In the genomic region with DNA sequence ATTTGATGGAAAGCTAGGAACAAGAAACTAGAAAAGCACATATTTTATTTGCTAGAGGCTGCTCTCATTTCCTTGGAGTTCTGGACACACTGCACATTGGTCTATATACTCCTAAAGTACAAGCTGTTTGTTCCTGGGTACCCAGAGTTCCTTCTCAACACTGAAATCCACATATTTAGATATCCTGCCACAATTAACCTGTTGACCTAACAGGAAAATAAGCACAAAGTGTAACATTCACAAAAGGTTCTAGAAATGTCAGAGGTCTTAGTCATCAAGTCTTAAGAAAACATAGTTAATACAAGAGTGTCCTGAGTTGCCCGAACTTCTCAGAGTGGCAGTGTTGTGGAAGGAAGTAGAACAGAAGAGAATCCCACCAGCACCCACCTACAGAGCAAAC, we compare ENCODE assay signal across 27 cellular contexts.
DNase-seq lines count a peak whose midpoint lies in the region; ATAC-seq, FAIRE-seq and TF ChIP-seq lines count a peak whose summit lies in the region.
"Had no signal": no experiment of that assay in that cellular context is flagged by ENCODE, and none has a peak within 500 bp of the region (broad histone marks: within the 10 kb centered on the region; RNA-seq: fewer than 3 reads in every experiment).

No MANE protein-coding gene starts in this region.

- no peak for TF ChIP-seq POLR2A in HepG2 (IDR thresholded peaks at IDR 0.05; ENCODE audit: insufficient read depth in 1 of 2, low read depth in 2 of 2, low read length in 2 of 2)

- in situ Hi-C loops in HepG2 (cut with HindIII; ENCODE audit: extremely low pct_ligation_motif_present, low pct_unique_long_range_greater_than_20kb): no loop called here

- POLR2A ChIA-PET in HepG2 (lab: Yijun Ruan, JAX): no interaction called here

- TF ChIP-seq RAD21 in liver (IDR thresholded peaks at IDR 0.05) (no peak), HepG2 (CRISPR knock-in tag; IDR thresholded peaks at IDR 0.05) (no peak)

- no peak for ATAC-seq in HepG2
- ATAC-seq in activated T-helper 17 cell treated with anti-CD3 and anti-CD28 coated beads, Interleukin-2, amount 50 U/mL, for 72 hours (replicated peaks): no peak
- peak; percentile 36 to 77 for ATAC-seq in right cardiac atrium
- ATAC-seq in upper lobe of right lung: no peak
- no peak for ATAC-seq in left lobe of liver
- ATAC-seq: activated CD4-positive, CD25-positive, alpha-beta regulatory T cell treated with anti-CD3 and anti-CD28 coated beads, Interleukin-2, amount 50 U/mL, for 24 hours; K562 had no signal

- no peak for DNase-seq in HepG2 (ENCODE audit: low spot score)
- no peak for DNase-seq in right cardiac atrium
- no peak for DNase-seq in upper lobe of right lung
- DNase-seq in left lobe of liver (ENCODE audit: low spot score): no peak
- DNase-seq in cerebellar nuclear complex (lab: John Stamatoyannopoulos, UW): no peak
- DNase-seq in DMS53 treated with DMSO at 0.1 percent for 48 hours (lab: John Stamatoyannopoulos, UW; ENCODE audit: unreplicated experiment): no peak
- DNase-seq: activated effector memory CD4-positive, alpha-beta T cell treated with anti-CD3 and anti-CD28 coated beads, Interleukin-2, amount 50 U/mL, for 16 hours; CD4-positive, alpha-beta T cell; cortex of kidney; DMS153; foreskin fibroblast; GDM1; H9; hypothalamus; NCI-H146; NCI-H2171; NCI-H526; RPMI8226; stimulated activated CD4-positive, alpha-beta T cell treated with anti-CD3 and anti-CD28 coated beads, Interleukin-2, amount 100 ng/mL, for 48 hours; stimulated activated naive CD4-positive, alpha-beta T cell treated with Interleukin-2 at 50 U/mL for 16 hours; T1000 had no signal

- peak overlapping the region; percentile 43 for H3K27ac Mint-ChIP-seq in activated T-helper 17 cell treated with anti-CD3 and anti-CD28 coated beads, Interleukin-2, amount 50 U/mL, for 72 hours
- H3K27ac Mint-ChIP-seq: H9, neural progenitor cell had no signal

- WGBS in liver: 79% methylated on average over 1 of the region's 1 CpG
- 59% methylated on average over 1 of the region's 1 CpG for WGBS in HepG2 (ENCODE audit: low lambda C conversion rate)
- 59% methylated on average over 1 of the region's 1 CpG for WGBS in right cardiac atrium

- no peak overlapping the region for H3K4me2 ChIP-seq in HepG2 (ENCODE audit: low read depth, low read length)
- H3K4me2 ChIP-seq: neural progenitor cell had no signal

- peaks cover 0 to 6% (median 3%) of the 10 kb centered on the region in 4 donors for H3K36me3 ChIP-seq in liver (ENCODE audit: control insufficient read depth in 4 of 4, insufficient read depth in 3 of 4, low read depth in 1 of 4, low read length in 3 of 4)
- no peaks in the 10 kb centered on the region for H3K36me3 ChIP-seq in HepG2 (replicated peaks in 1 of 2; ENCODE audit: control insufficient read depth in 1 of 2, insufficient read depth in 2 of 2, low read length in 2 of 2)
- no peaks in the 10 kb centered on the region for H3K36me3 ChIP-seq in upper lobe of right lung
- H3K36me3 ChIP-seq: neural progenitor cell, prostate gland had no signal

- H3K79me2 ChIP-seq in HepG2 (ENCODE audit: insufficient read depth, low read length): no peaks in the 10 kb centered on the region

- H3K4me1 Mint-ChIP-seq in activated T-helper 17 cell treated with anti-CD3 and anti-CD28 coated beads, Interleukin-2, amount 50 U/mL, for 72 hours: peaks cover 54% of the 10 kb centered on the region

- H3K9me3 Mint-ChIP-seq in activated T-helper 17 cell treated with anti-CD3 and anti-CD28 coated beads, Interleukin-2, amount 50 U/mL, for 72 hours: peaks cover 5% of the 10 kb centered on the region
- H3K9me3 Mint-ChIP-seq: CD4-positive, alpha-beta T cell had no signal

- BruUV-seq in HepG2 (replicated peaks; lab: Mats Ljungman, UMichigan): no TSS peak

- no peak overlapping the region for H2AFZ ChIP-seq in HepG2 (ENCODE audit: low read length)
- H2AFZ ChIP-seq: neural progenitor cell had no signal

- H3K27ac ChIP-seq in liver (ENCODE audit: low read depth in 1 of 2, low read length in 2 of 2) (no peak overlapping the region), HepG2 (ENCODE audit: extremely low read length, insufficient read depth, low read length) (no peak overlapping the region), right cardiac atrium (ENCODE audit: low read length) (peak overlapping the region; percentile 79), upper lobe of right lung (peak overlapping the region; percentile 0)
- H3K27ac ChIP-seq: neural progenitor cell, prostate gland had no signal

- H3K4me3 Mint-ChIP-seq in activated T-helper 17 cell treated with anti-CD3 and anti-CD28 coated beads, Interleukin-2, amount 50 U/mL, for 72 hours: peak overlapping the region; percentile 39
- H3K4me3 Mint-ChIP-seq: CD4-positive, alpha-beta T cell; H9; neural progenitor cell had no signal

- no peak overlapping the region for H3K4me3 ChIP-seq in liver (ENCODE audit: low read depth in 1 of 3, low read length in 3 of 3)
- no peak overlapping the region for H3K4me3 ChIP-seq in HepG2 (replicated peaks in 1 of 3; ENCODE audit: insufficient read depth in 1 of 3, low read depth in 2 of 3, low read length in 3 of 3)
- no peak overlapping the region for H3K4me3 ChIP-seq in right cardiac atrium (ENCODE audit: low read length)
- H3K4me3 ChIP-seq in upper lobe of right lung: no peak overlapping the region
- H3K4me3 ChIP-seq: K562, neural progenitor cell, prostate gland had no signal

- H3K9me3 ChIP-seq in liver (ENCODE audit: control insufficient read depth in 4 of 4, low read length in 3 of 4) (no peaks in the 10 kb centered on the region), HepG2 (ENCODE audit: low read length) (no peaks in the 10 kb centered on the region), right cardiac atrium (ENCODE audit: control insufficient read depth, low read length) (no peaks in the 10 kb centered on the region), upper lobe of right lung (no peaks in the 10 kb centered on the region)
- H3K9me3 ChIP-seq: prostate gland had no signal

- no peak for FAIRE-seq in HepG2 (lab: Jason Lieb, UNC)
- FAIRE-seq: K562 had no signal

- peaks cover 97% of the 10 kb centered on the region for H3K36me3 Mint-ChIP-seq in activated T-helper 17 cell treated with anti-CD3 and anti-CD28 coated beads, Interleukin-2, amount 50 U/mL, for 72 hours (ENCODE audit: low read depth)

- H3K4me1 ChIP-seq in liver (ENCODE audit: control insufficient read depth in 4 of 4, insufficient read depth in 4 of 4, low read length in 3 of 4): no peaks in the 10 kb centered on the region
- H3K4me1 ChIP-seq in HepG2 (ENCODE audit: insufficient read depth, low read length): no peaks in the 10 kb centered on the region
- peaks cover 3% of the 10 kb centered on the region for H3K4me1 ChIP-seq in right cardiac atrium (ENCODE audit: control insufficient read depth, insufficient read depth, low read length)
- H3K4me1 ChIP-seq in upper lobe of right lung: peaks cover 9% of the 10 kb centered on the region
- H3K4me1 ChIP-seq: neural progenitor cell, prostate gland had no signal

- CTCF ChIA-PET in HepG2 (lab: Yijun Ruan, JAX; ENCODE audit: low intra/inter-chr PET ratio, low total read pairs): no interaction called here

- no peak for TF ChIP-seq EP300 in HepG2 (IDR thresholded peaks at IDR 0.05; ENCODE audit: low read depth in 2 of 2, low read length in 2 of 2)
- TF ChIP-seq EP300 in HepG2 (CRISPR knock-in tag; IDR thresholded peaks at IDR 0.05; ENCODE audit: borderline replicate concordance): no peak

- no peaks in the 10 kb centered on the region for H4K20me1 ChIP-seq in HepG2 (ENCODE audit: insufficient read depth, low read length)

- no peak for TF ChIP-seq CTCF in liver (IDR thresholded peaks at IDR 0.05; ENCODE audit: low read depth, low read length, missing input control)
- no peak for TF ChIP-seq CTCF in HepG2 (CRISPR knock-in tag; IDR thresholded peaks at IDR 0.05)
- no peak for TF ChIP-seq CTCF in upper lobe of right lung (IDR thresholded peaks at IDR 0.05)

- intact Hi-C loops in HepG2 (cut with micrococcal nuclease; ENCODE audit: unreplicated experiment): no loop called here
- intact Hi-C loops in right cardiac atrium (cut with DNase I): no loop called here
- intact Hi-C loops in upper lobe of right lung (cut with DNase I): no loop called here

- H3K27me3 Mint-ChIP-seq in activated T-helper 17 cell treated with anti-CD3 and anti-CD28 coated beads, Interleukin-2, amount 50 U/mL, for 72 hours: no peaks in the 10 kb centered on the region
- H3K27me3 Mint-ChIP-seq: CD4-positive, alpha-beta T cell had no signal

- no peaks in the 10 kb centered on the region for H3K27me3 ChIP-seq in liver (ENCODE audit: control insufficient read depth in 4 of 4, insufficient read depth in 4 of 4, low read length in 3 of 4)
- no peaks in the 10 kb centered on the region for H3K27me3 ChIP-seq in HepG2 (ENCODE audit: control insufficient read depth in 1 of 2, insufficient read depth in 2 of 2, low read length in 2 of 2)
- H3K27me3 ChIP-seq in right cardiac atrium (ENCODE audit: control insufficient read depth, insufficient read depth): no peaks in the 10 kb centered on the region
- no peaks in the 10 kb centered on the region for H3K27me3 ChIP-seq in upper lobe of right lung
- H3K27me3 ChIP-seq: neural progenitor cell had no signal

- no peak overlapping the region for H3K9ac ChIP-seq in liver (ENCODE audit: low read depth in 1 of 2, low read length in 2 of 2)
- no peak overlapping the region for H3K9ac ChIP-seq in HepG2 (ENCODE audit: insufficient read depth, low read depth, low read length)
- H3K9ac ChIP-seq: neural progenitor cell had no signal

TF ChIP-seq in liver, 16 proteins besides CTCF, POLR2A, EP300 and RAD21 (continues in another document):
- TF ChIP-seq, protein P1, sequence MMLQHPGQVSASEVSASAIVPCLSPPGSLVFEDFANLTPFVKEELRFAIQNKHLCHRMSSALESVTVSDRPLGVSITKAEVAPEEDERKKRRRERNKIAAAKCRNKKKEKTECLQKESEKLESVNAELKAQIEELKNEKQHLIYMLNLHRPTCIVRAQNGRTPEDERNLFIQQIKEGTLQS (IDR thresholded peaks at IDR 0.05): no peak
- no peak for TF ChIP-seq GABPA (IDR thresholded peaks at IDR 0.05 in 1 of 2, conservative IDR thresholded peaks at IDR 0.05 in 1 of 2)

Comparison
In these comparisons a context has a peak if more than half of its experiments do, and no peak if none do; other contexts are left out.
1. H3K27ac ChIP-seq: peak in right cardiac atrium (single experiment) and upper lobe of right lung (single experiment); none in liver (0 of 2) and HepG2 (single experiment).
2. ATAC-seq: peak in right cardiac atrium (2 of 2); none in HepG2 (single experiment), activated T-helper 17 cell treated with anti-CD3 and anti-CD28 coated beads, Interleukin-2, amount 50 U/mL, for 72 hours (single experiment), upper lobe of right lung (single experiment) and left lobe of liver (single experiment).